Comparison of ENCODE assay signal across 21 cellular contexts in genomic region chr13:24473646-24474045, GRCh38.
"Had no signal": no experiment of that assay in that cellular context is flagged by ENCODE, and none has a peak within 500 bp of the region (broad histone marks: within the 10 kb centered on the region; RNA-seq: fewer than 3 reads in every experiment).

No MANE protein-coding gene starts in this region.

- H3K9me3 ChIP-seq: breast epithelium, neutrophil, ovary, prostate gland, upper lobe of right lung had no signal

- ATAC-seq: foreskin keratinocyte; left colon; SK-N-SH treated with all-trans-retinoic acid at 6 μM for 48 hours; stimulated activated naive CD8-positive, alpha-beta T cell treated with anti-CD3 and anti-CD28 coated beads, Interleukin-15, Interleukin-2, amounts not matched to agents 100 U/mL and 50 U/mL, for 24 hours had no signal

- H3K27ac Mint-ChIP-seq: activated CD4-positive, alpha-beta memory T cell treated with anti-CD3 and anti-CD28 coated beads for 36 hours; activated naive CD8-positive, alpha-beta T cell; memory B cell had no signal

- H3K27me3 ChIP-seq: breast epithelium, foreskin keratinocyte, neutrophil, ovary, upper lobe of right lung had no signal

- H3K4me3 ChIP-seq: breast epithelium, coronary artery, ovary, prostate gland, upper lobe of right lung had no signal

- H3K4me1 ChIP-seq: breast epithelium, foreskin keratinocyte, prostate gland, upper lobe of right lung had no signal

- H3K27ac ChIP-seq: breast epithelium, coronary artery, foreskin keratinocyte, neutrophil, ovary, prostate gland, upper lobe of right lung had no signal

- H3K9me3 Mint-ChIP-seq: activated CD4-positive, alpha-beta memory T cell treated with anti-CD3 and anti-CD28 coated beads for 36 hours; memory B cell had no signal

- H3K4me3 Mint-ChIP-seq: activated CD4-positive, alpha-beta memory T cell treated with anti-CD3 and anti-CD28 coated beads for 36 hours; activated naive CD8-positive, alpha-beta T cell; memory B cell had no signal

- FAIRE-seq: endometrium, keratinocyte had no signal

- H3K27me3 Mint-ChIP-seq: activated CD4-positive, alpha-beta memory T cell treated with anti-CD3 and anti-CD28 coated beads for 36 hours; activated naive CD8-positive, alpha-beta T cell; memory B cell had no signal

- DNase-seq: activated CD4-positive, alpha-beta memory T cell treated with anti-CD3 and anti-CD28 coated beads for 36 hours; activated CD4-positive, alpha-beta T cell treated with anti-CD3 and anti-CD28 coated beads for 4 hours; activated CD4-positive, CD25-positive, alpha-beta regulatory T cell; activated gamma-delta T cell treated with Interleukin-2 at 50 U/mL for 16 hours; amniotic stem cell; cerebellar nuclear complex; foreskin keratinocyte; left colon; ovary; stimulated activated CD4-positive, alpha-beta T cell treated with anti-CD3 and anti-CD28 coated beads, Interleukin-4, amount 100 ng/mL, for 24 hours; stimulated activated naive CD8-positive, alpha-beta T cell treated with anti-CD3 and anti-CD28 coated beads, Interleukin-15, Interleukin-2, amounts not matched to agents 100 U/mL and 50 U/mL, for 24 hours; upper lobe of right lung had no signal

- H3K36me3 ChIP-seq: breast epithelium, ovary had no signal
